In the genomic region with DNA sequence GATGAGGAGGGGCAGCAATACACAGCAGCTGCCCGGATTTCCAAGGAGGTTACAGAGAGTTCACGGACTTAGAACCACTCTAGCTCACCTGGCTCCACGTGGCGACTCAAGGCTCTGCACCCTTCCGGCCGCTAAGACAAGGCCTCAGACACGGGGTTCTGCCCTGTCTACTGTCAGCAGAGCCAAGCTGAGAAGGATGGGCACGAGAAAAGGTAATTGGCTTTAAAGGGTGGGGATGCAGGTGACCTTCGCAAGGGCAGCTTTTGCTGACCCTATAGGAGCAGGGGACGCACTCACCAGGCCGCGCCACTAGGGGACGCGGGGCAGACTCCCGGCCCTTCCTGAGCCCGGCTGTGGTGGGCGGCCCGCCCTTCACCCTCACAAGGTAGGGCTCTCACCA, we compare ENCODE assay signal across 16 cellular contexts.
DNase-seq lines count a peak whose midpoint lies in the region; TF ChIP-seq lines count a peak whose summit lies in the region.
"Had no signal": no experiment of that assay in that cellular context is flagged by ENCODE, and none has a peak within 500 bp of the region (broad histone marks: within the 10 kb centered on the region; RNA-seq: fewer than 3 reads in every experiment).

No MANE protein-coding gene starts in this region.

- no peaks in the 10 kb centered on the region for H3K79me2 ChIP-seq in SK-N-SH (ENCODE audit: insufficient read depth)

- no peaks in the 10 kb centered on the region; a peak in 1 of 4 replicates for H3K4me1 ChIP-seq in SK-N-SH (ENCODE audit: control insufficient read depth in 1 of 2, insufficient read depth in 2 of 2, low read depth in 1 of 2, low read length in 1 of 2)
- H3K4me1 ChIP-seq: psoas muscle, tibial nerve had no signal

- WGBS in SK-N-SH (ENCODE audit: low lambda C conversion rate) = 32% methylated on average over 18 of the region's 18 CpGs

- POLR2A ChIA-PET in SK-N-SH (lab: Yijun Ruan, JAX) = no interaction called here

- no peak overlapping the region for H3K27ac ChIP-seq in SK-N-SH (ENCODE audit: low read depth in 2 of 2, low read length in 1 of 2)
- H3K27ac ChIP-seq: psoas muscle, SJSA1, tibial nerve had no signal

- no peaks in the 10 kb centered on the region for H3K36me3 ChIP-seq in SK-N-SH (replicated peaks in 1 of 2; ENCODE audit: control insufficient read depth in 1 of 2, insufficient read depth in 2 of 2, low read length in 1 of 2)
- H3K36me3 ChIP-seq: SJSA1, tibial nerve had no signal

- no peak overlapping the region for H2AFZ ChIP-seq in SK-N-SH (ENCODE audit: low read depth)

- H3K9me3 Mint-ChIP-seq in HFFc6 = no peaks in the 10 kb centered on the region
- no peaks in the 10 kb centered on the region for H3K9me3 Mint-ChIP-seq in osteocyte (ENCODE audit: unreplicated experiment)

- H3K4me3 ChIP-seq in SK-N-SH (ENCODE audit: low read depth in 2 of 2, low read length in 1 of 2) = no peak overlapping the region
- H3K4me3 ChIP-seq in fibroblast of villous mesenchyme (ENCODE audit: low read depth, low read length) = no peak overlapping the region
- H3K4me3 ChIP-seq: psoas muscle, SJSA1, tibial nerve had no signal

- H3K9me3 ChIP-seq in SK-N-SH = no peaks in the 10 kb centered on the region
- H3K9me3 ChIP-seq: psoas muscle, SJSA1, tibial nerve had no signal

- H3K27me3 ChIP-seq in SK-N-SH (ENCODE audit: insufficient read depth) = peaks cover 7% of the 10 kb centered on the region; the same call in 1 of the 2 replicates
- H3K27me3 ChIP-seq: SJSA1, tibial nerve had no signal

- no peak for TF ChIP-seq RAD21 in SK-N-SH (IDR thresholded peaks at IDR 0.05; ENCODE audit: low read length)

- H3K4me2 ChIP-seq in SK-N-SH = no peak overlapping the region

- no peaks in the 10 kb centered on the region for H3F3A ChIP-seq in SK-N-SH (replicated peaks; ENCODE audit: insufficient read depth)

- H3K36me3 Mint-ChIP-seq in HFFc6 (ENCODE audit: low read depth) = no peaks in the 10 kb centered on the region
- H3K36me3 Mint-ChIP-seq in osteocyte (ENCODE audit: unreplicated experiment) = no peaks in the 10 kb centered on the region
- H3K36me3 Mint-ChIP-seq: CD4-positive, CD25-positive, alpha-beta regulatory T cell had no signal

- H3K27me3 Mint-ChIP-seq in HFFc6 (ENCODE audit: insufficient read depth) (peaks cover 5% of the 10 kb centered on the region; the same call in 1 of the 2 replicates), osteocyte (ENCODE audit: unreplicated experiment) (peaks cover 47% of the 10 kb centered on the region)

- no peaks in the 10 kb centered on the region for H4K20me1 ChIP-seq in SK-N-SH (ENCODE audit: insufficient read depth)

- DNase-seq in HFFc6 (no peak), SK-N-SH (peak; percentile 49), fibroblast of villous mesenchyme (ENCODE audit: low read depth) (no peak), osteocyte (ENCODE audit: extremely low spot score, unreplicated experiment) (no peak), putamen (ENCODE audit: low spot score) (no peak), NCI-H345 treated with DMSO at 0.1 percent for 48 hours (lab: John Stamatoyannopoulos, UW; ENCODE audit: unreplicated experiment) (no peak), cortex of kidney (lab: John Stamatoyannopoulos, UW) (no peak)
- DNase-seq: activated effector memory CD4-positive, alpha-beta T cell treated with anti-CD3 and anti-CD28 coated beads, Interleukin-2, amount 50 U/mL, for 16 hours; anterior cingulate cortex; CD4-positive, CD25-positive, alpha-beta regulatory T cell; effector CD8-positive, alpha-beta T cell; NCI-H2081 treated with DMSO at 0.1 percent for 48 hours; psoas muscle; stimulated activated CD8-positive, alpha-beta memory T cell treated with anti-CD3 and anti-CD28 coated beads, Interleukin-4, amount 100 ng/mL, for 48 hours had no signal

- TF ChIP-seq EP300 in SK-N-SH (IDR thresholded peaks at IDR 0.05; ENCODE audit: borderline replicate concordance in 1 of 2, low read depth in 1 of 2, low read length in 1 of 2) = no peak

- no peaks in the 10 kb centered on the region for H3K4me1 Mint-ChIP-seq in HFFc6 (ENCODE audit: low read depth)
- no peaks in the 10 kb centered on the region for H3K4me1 Mint-ChIP-seq in osteocyte (ENCODE audit: unreplicated experiment)
- H3K4me1 Mint-ChIP-seq: CD4-positive, CD25-positive, alpha-beta regulatory T cell had no signal

- TF ChIP-seq CTCF in HFFc6 (IDR thresholded peaks at IDR 0.05) (0 out of 2 replicates have a peak, but pooled peaks have one; percentile 23), SK-N-SH (IDR thresholded peaks at IDR 0.05) (peak; percentile 46; the same call in 1 of the 2 replicates), fibroblast of villous mesenchyme (IDR thresholded peaks at IDR 0.05; ENCODE audit: insufficient read depth, low read depth, low read length) (peak; percentile 3), osteocyte (IDR thresholded peaks at IDR 0.05) (peak; percentile 8)

- H3K4me3 Mint-ChIP-seq in HFFc6 = no peak overlapping the region
- H3K4me3 Mint-ChIP-seq in osteocyte (ENCODE audit: unreplicated experiment) = no peak overlapping the region
- H3K4me3 Mint-ChIP-seq: CD4-positive, CD25-positive, alpha-beta regulatory T cell had no signal

- H3K27ac Mint-ChIP-seq in HFFc6 (no peak overlapping the region), osteocyte (ENCODE audit: unreplicated experiment) (no peak overlapping the region)
- H3K27ac Mint-ChIP-seq: CD4-positive, CD25-positive, alpha-beta regulatory T cell had no signal

- H3K9me2 ChIP-seq in SK-N-SH = no peaks in the 10 kb centered on the region

- CTCF ChIA-PET in SK-N-SH (lab: Yijun Ruan, JAX) = interaction anchor here (1.0 to 1.9 kb wide), 8 partner anchors 9 to 50 kb away, joined by 3 to 6 read pairs (median 4); no protein-coding TSS in a partner anchor

- H3K9ac ChIP-seq in SK-N-SH = no peak overlapping the region

TF ChIP-seq in SK-N-SH, 30 proteins besides CTCF, POLR2A, EP300 and RAD21:
- TF ChIP-seq CHD2 (IDR thresholded peaks at IDR 0.05; ENCODE audit: low read length, partially characterized antibody) (no peak), EZH2phosphoT487 (IDR thresholded peaks at IDR 0.05; ENCODE audit: borderline replicate concordance, low read depth) (no peak), JUND (IDR thresholded peaks at IDR 0.05) (no peak), SIN3A (IDR thresholded peaks at IDR 0.05; ENCODE audit: borderline replicate concordance, low read depth, low read length) (no peak), MEF2A (IDR thresholded peaks at IDR 0.05; ENCODE audit: borderline replicate concordance, low read depth) (no peak)
